ENCODE assay signal across 8 cellular contexts in genomic region chr7:97118306-97118917, GRCh38. TPM values are rescaled to one million over a fixed set of nuclear protein-coding genes. Genes with fewer than 3 reads are reported as not detected.
DNase-seq lines count a peak whose midpoint lies in the region; TF ChIP-seq lines count a peak whose summit lies in the region.

No MANE protein-coding gene starts in this region.

- H3K4me3 ChIP-seq in GM12864 (ENCODE audit: low read depth, low read length) (peak overlapping the region; percentile 88), OCI-LY7 (ENCODE audit: low read depth, low read length, poor library complexity, severe bottlenecking) (peak overlapping the region; percentile 78), epithelial cell of esophagus (ENCODE audit: low read length) (peak overlapping the region; percentile 100)

- no TSS peak for BruUV-seq in OCI-LY7 (replicated peaks; lab: Mats Ljungman, UMichigan)

- H3K36me3 ChIP-seq in OCI-LY7 (ENCODE audit: insufficient read depth, low read length) = peaks cover 27% of the 10 kb centered on the region

- TF ChIP-seq CTCF in GM12864 (IDR thresholded peaks at IDR 0.05; ENCODE audit: low read depth, low read length, missing control alignments) (no peak), OCI-LY7 (conservative IDR thresholded peaks at IDR 0.05; ENCODE audit: low read length) (no peak), epithelial cell of esophagus (IDR thresholded peaks at IDR 0.05; ENCODE audit: insufficient read depth, low read depth, low read length, missing control alignments) (no peak)

- peak overlapping the region; percentile 96; the same call in 1 of the 2 replicates for H2AFZ ChIP-seq in OCI-LY7 (ENCODE audit: low read length)

- H3K79me2 ChIP-seq in OCI-LY7 (ENCODE audit: insufficient read depth, low read depth, low read length) = peaks cover 52% of the 10 kb centered on the region

- H3K4me2 ChIP-seq in OCI-LY7 (ENCODE audit: low read length) = peak overlapping the region; percentile 87

- H3K9me2 ChIP-seq in OCI-LY7 (ENCODE audit: insufficient read depth, low read length) = no peaks in the 10 kb centered on the region

- peak overlapping the region; percentile 76 for H3K27ac ChIP-seq in OCI-LY7 (ENCODE audit: low read depth, low read length, poor library complexity, severe bottlenecking)
- H3K27ac ChIP-seq in substantia nigra (ENCODE audit: low read depth, low read length, poor library complexity, severe bottlenecking) = no peak overlapping the region

- CTCF ChIA-PET in OCI-LY7 (lab: Charles Lee; ENCODE audit: unreplicated experiment) = interaction anchor here (0.5 to 1.6 kb wide), 2 partner anchors 8 to 56 kb away, joined by 3 to 9 read pairs; no protein-coding TSS in a partner anchor

- peaks cover 28% of the 10 kb centered on the region for H3K4me1 ChIP-seq in OCI-LY7 (ENCODE audit: insufficient read depth, low read length, poor library complexity, severe bottlenecking)

- DNase-seq in GM12864 (ENCODE audit: low read depth) (no peak), OCI-LY7 (ENCODE audit: low spot score) (peak; percentile 32), epithelial cell of esophagus (ENCODE audit: low read depth) (peak; percentile 24), pons (ENCODE audit: low spot score) (peak; percentile 27), HuH-7 (ENCODE audit: low spot score) (no peak), cerebellar nuclear complex (lab: John Stamatoyannopoulos, UW) (no peak), substantia nigra (lab: John Stamatoyannopoulos, UW) (no peak)
- DNase-seq in stimulated activated naive CD4-positive, alpha-beta T cell treated with Interleukin-2 at 50 U/mL for 16 hours (lab: John Stamatoyannopoulos, UW) = no peak

- POLR2A ChIA-PET in OCI-LY7 (lab: Charles Lee) = interaction anchor here (0.7 to 1.9 kb wide), 9 partner anchors 8 to 1918 kb away, joined by 3 to 7 read pairs (median 4); partner anchors contain the start of gene ASNS

- H4K20me1 ChIP-seq in OCI-LY7 (ENCODE audit: insufficient read depth, low read length) = no peaks in the 10 kb centered on the region

- peaks cover 14% of the 10 kb centered on the region; the same call in 1 of the 2 replicates for H3K9me3 ChIP-seq in OCI-LY7 (ENCODE audit: low read length)

- intact Hi-C loops in OCI-LY7 (cut with micrococcal nuclease; ENCODE audit: unreplicated experiment) = loop anchor here (5.0 to 10.0 kb wide), 3 partner anchors 414 to 1134 kb away; partner anchors contain the start of genes SEM1 and TECPR1

RNA-seq across cellular contexts. Expression of gene SDHAF3, which starts 0.9 kb away (rescaled TPM):
- total RNA-seq in OCI-LY7 (2014; rRNA removed; shearing (Covaris generic)) = 9.9 and 27.9 TPM in 2 replicates
- total RNA-seq in OCI-LY7 (2022) = 30.6 and 39.1 TPM in 2 replicates

Comparison
In these comparisons a context has a peak if more than half of its experiments do, and no peak if none do; other contexts are left out.
1. DNase-seq: peak in OCI-LY7 (single experiment), epithelial cell of esophagus (single experiment) and pons (single experiment); none in GM12864 (single experiment), HuH-7 (single experiment), cerebellar nuclear complex (0 of 2), stimulated activated naive CD4-positive, alpha-beta T cell treated with Interleukin-2 at 50 U/mL for 16 hours (single experiment) and substantia nigra (0 of 49).
2. Peak in every context shown above with its lines, with median percentiles within 50 percentile points of each other: H3K4me3 ChIP-seq.